15 cellular contexts compared by ENCODE assay signal in genomic region chr4:26093561-26093960, GRCh38.
DNase-seq lines count a peak whose midpoint lies in the region; ATAC-seq, FAIRE-seq and TF ChIP-seq lines count a peak whose summit lies in the region.
"Had no signal": no experiment of that assay in that cellular context is flagged by ENCODE, and none has a peak within 500 bp of the region (broad histone marks: within the 10 kb centered on the region; RNA-seq: fewer than 3 reads in every experiment).

No MANE protein-coding gene starts in this region.

- no peak for TF ChIP-seq CTCF in RWPE2 (IDR thresholded peaks at IDR 0.05; ENCODE audit: poor library complexity, severe bottlenecking)
- TF ChIP-seq CTCF in gastrocnemius medialis (IDR thresholded peaks at IDR 0.05 in 4 of 5, conservative IDR thresholded peaks at IDR 0.05 in 1 of 5) = no peak
- no peak for TF ChIP-seq CTCF in BE2C (IDR thresholded peaks at IDR 0.05; ENCODE audit: low read depth, low read length)
- no peak for TF ChIP-seq CTCF in lower leg skin (IDR thresholded peaks at IDR 0.05)

- intact Hi-C loops in gastrocnemius medialis (cut with DNase I; ENCODE audit: low total_unique reads) (no loop called here), lower leg skin (cut with DNase I; ENCODE audit: low total_unique reads) (no loop called here)

- peak overlapping the region; percentile 13 for H3K27ac ChIP-seq in RWPE2 (ENCODE audit: poor library complexity, severe bottlenecking)
- no peak overlapping the region for H3K27ac ChIP-seq in gastrocnemius medialis

- in situ Hi-C loops in gastrocnemius medialis (cut with MboI; ENCODE audit: low sequenced_read_pairs in 4 of 4) = no loop called here

- H3K4me3 ChIP-seq in RWPE2 (ENCODE audit: severe bottlenecking) = no peak overlapping the region
- H3K4me3 ChIP-seq in gastrocnemius medialis = no peak overlapping the region
- H3K4me3 ChIP-seq in BE2C (ENCODE audit: low read depth, low read length) = no peak overlapping the region
- H3K4me3 ChIP-seq in lower leg skin (ENCODE audit: low read depth, poor library complexity, severe bottlenecking) = no peak overlapping the region
- H3K4me3 ChIP-seq: tibial nerve had no signal

- H3K36me3 ChIP-seq in RWPE2 (ENCODE audit: low read depth) = no peaks in the 10 kb centered on the region
- no peaks in the 10 kb centered on the region for H3K36me3 ChIP-seq in gastrocnemius medialis
- no peaks in the 10 kb centered on the region for H3K36me3 ChIP-seq in BE2C
- H3K36me3 ChIP-seq: tibial nerve had no signal

- ATAC-seq in RWPE2 (ENCODE audit: low read depth) (peak; percentile 27; the same call in 2 of the 3 replicates), gastrocnemius medialis (peak; percentile 21 to 73)
- ATAC-seq: SK-N-SH treated with all-trans-retinoic acid at 6 μM for 48 hours had no signal

- peaks cover 9% of the 10 kb centered on the region for H3K4me1 ChIP-seq in RWPE2 (ENCODE audit: insufficient read depth, poor library complexity, severe bottlenecking)
- no peaks in the 10 kb centered on the region for H3K4me1 ChIP-seq in gastrocnemius medialis
- no peaks in the 10 kb centered on the region for H3K4me1 ChIP-seq in BE2C
- H3K4me1 ChIP-seq: Caco-2 had no signal

- TF ChIP-seq POLR2A in GM12892 (IDR thresholded peaks at IDR 0.05; ENCODE audit: low read depth, low read length) (no peak), gastrocnemius medialis (IDR thresholded peaks at IDR 0.05) (no peak), lower leg skin (IDR thresholded peaks at IDR 0.05) (no peak)

- FAIRE-seq in GM12892 (lab: Jason Lieb, UNC) = peak; percentile 27

- H3K9me3 ChIP-seq in RWPE2 (ENCODE audit: severe bottlenecking) = peaks cover 3% of the 10 kb centered on the region
- H3K9me3 ChIP-seq in gastrocnemius medialis = peaks cover 0 to 3% (median 0%) of the 10 kb centered on the region in 3 donors
- H3K9me3 ChIP-seq in BE2C = no peaks in the 10 kb centered on the region; the same call in 1 of the 2 replicates

- no peak for DNase-seq in GM12892 (ENCODE audit: insufficient read length)
- DNase-seq in RWPE2 (ENCODE audit: low spot score) = no peak
- DNase-seq in dermis microvascular lymphatic vessel endothelial cell (ENCODE audit: low read depth in 2 of 2) = peak; percentile 7 to 83
- DNase-seq in gastrocnemius medialis = no peak
- DNase-seq in BE2C = no peak
- DNase-seq in lower leg skin (ENCODE audit: low spot score in 2 of 2) = no peak
- no peak for DNase-seq in amniotic stem cell (lab: John Stamatoyannopoulos, UW)
- DNase-seq: activated T-cell treated with anti-CD3 and anti-CD28 coated beads, Interleukin-2, amount 50 U/mL, for 72 hours; Caco-2; NCI-H1092; NCI-H2107; NCI-H510A treated with DMSO at 0.1 percent for 48 hours; stimulated activated CD4-positive, alpha-beta T cell treated with anti-CD3 and anti-CD28 coated beads, Interleukin-12 subunit alpha, Interleukin-12 subunit beta, amount 100 ng/mL, for 4 hours had no signal

- WGBS in lower leg skin, 2 donors = 41 to 46% methylated on average over 3 of the region's 3 CpGs

- H3K27me3 ChIP-seq in RWPE2 (ENCODE audit: insufficient read depth, poor library complexity, severe bottlenecking) (no peaks in the 10 kb centered on the region), gastrocnemius medialis (no peaks in the 10 kb centered on the region), BE2C (no peaks in the 10 kb centered on the region)
- H3K27me3 ChIP-seq: tibial nerve had no signal

Comparison
In these comparisons a context has a peak if more than half of its experiments do, and no peak if none do; other contexts are left out.
1. DNase-seq: peak in dermis microvascular lymphatic vessel endothelial cell (2 of 2); none in GM12892 (single experiment), RWPE2 (single experiment), gastrocnemius medialis (0 of 2), BE2C (single experiment), lower leg skin (0 of 2) and amniotic stem cell (single experiment).